In the genomic region with DNA sequence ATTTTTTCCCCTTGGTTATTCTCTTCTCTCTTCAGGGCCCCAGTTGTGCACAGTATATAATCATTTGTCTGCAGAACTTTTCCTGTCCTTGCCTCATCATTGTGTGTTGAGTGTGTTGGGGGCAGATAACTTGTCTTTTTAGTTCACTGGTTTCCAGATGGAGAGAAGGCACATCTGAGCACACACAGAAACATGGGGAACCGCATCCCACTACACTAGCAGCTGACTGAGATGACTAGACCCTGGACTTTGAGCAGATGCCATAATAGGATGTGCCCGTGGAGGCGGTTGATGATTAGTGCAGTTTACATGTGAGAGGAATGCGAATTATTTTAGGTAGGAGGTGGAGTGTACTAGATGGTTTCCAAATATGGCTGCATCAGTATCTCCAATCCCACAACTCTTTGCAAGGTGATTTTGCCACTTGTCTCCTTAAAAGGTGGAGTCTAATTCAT, we compare ENCODE assay signal across 1 cellular context.
TF ChIP-seq lines count a peak whose summit lies in the region.

No MANE protein-coding gene starts in this region.

TF ChIP-seq in HepG2, 621 proteins besides CTCF, POLR2A, EP300 and RAD21 (continued from another document and continues in another):
- TF ChIP-seq REXO4 (CRISPR knock-in tag; IDR thresholded peaks at IDR 0.05; ENCODE audit: borderline replicate concordance) (no peak), ZNF567 (CRISPR knock-in tag; IDR thresholded peaks at IDR 0.05; ENCODE audit: borderline replicate concordance) (no peak), HCFC1 (IDR thresholded peaks at IDR 0.05; ENCODE audit: low read depth, low read length) (no peak), CBX1 (IDR thresholded peaks at IDR 0.05; ENCODE audit: low read depth) (no peak), TGIF2 (CRISPR knock-in tag; IDR thresholded peaks at IDR 0.05) (no peak), SRF (IDR thresholded peaks at IDR 0.05; ENCODE audit: low read depth, low read length) (peak; percentile 92), ZNF569 (CRISPR knock-in tag; IDR thresholded peaks at IDR 0.05; ENCODE audit: borderline replicate concordance) (no peak), FIP1L1 (IDR thresholded peaks at IDR 0.05; ENCODE audit: borderline replicate concordance, insufficient read depth, low read depth, low read length) (no peak), ZFP36 (IDR thresholded peaks at IDR 0.05; ENCODE audit: borderline replicate concordance, low read depth, low read length, partially characterized antibody) (no peak), PAF1 (CRISPR knock-in tag; IDR thresholded peaks at IDR 0.05) (no peak), RBAK (CRISPR knock-in tag; IDR thresholded peaks at IDR 0.05) (no peak), NKX3-1 (CRISPR knock-in tag; IDR thresholded peaks at IDR 0.05) (no peak), FOSL2 (CRISPR knock-in tag; IDR thresholded peaks at IDR 0.05) (peak; percentile 93), IRX3 (CRISPR knock-in tag; IDR thresholded peaks at IDR 0.05; ENCODE audit: borderline replicate concordance, low read depth) (no peak), SETDB1 (CRISPR knock-in tag; IDR thresholded peaks at IDR 0.05; ENCODE audit: borderline replicate concordance) (no peak), SAFB2 (CRISPR knock-in tag; IDR thresholded peaks at IDR 0.05; ENCODE audit: borderline replicate concordance, low read depth) (no peak), KDM3A (CRISPR knock-in tag; IDR thresholded peaks at IDR 0.05; ENCODE audit: low read depth) (no peak), ZZZ3 (CRISPR knock-in tag; IDR thresholded peaks at IDR 0.05; ENCODE audit: borderline replicate concordance) (no peak), HMG20A (CRISPR knock-in tag; IDR thresholded peaks at IDR 0.05; ENCODE audit: borderline replicate concordance) (peak; percentile 59; the same call in 1 of the 2 replicates), ZFP91 (CRISPR knock-in tag; IDR thresholded peaks at IDR 0.05; ENCODE audit: borderline replicate concordance) (no peak), CSRNP2 (CRISPR knock-in tag; conservative IDR thresholded peaks at IDR 0.05; ENCODE audit: low read depth) (no peak), ZNF605 (CRISPR knock-in tag; IDR thresholded peaks at IDR 0.05) (no peak), MTERF4 (CRISPR knock-in tag; IDR thresholded peaks at IDR 0.05) (no peak), IRF9 (CRISPR knock-in tag; IDR thresholded peaks at IDR 0.05; ENCODE audit: borderline replicate concordance) (no peak), ZSCAN5A (CRISPR knock-in tag; IDR thresholded peaks at IDR 0.05; ENCODE audit: borderline replicate concordance) (no peak), ZNF782 (CRISPR knock-in tag; IDR thresholded peaks at IDR 0.05; ENCODE audit: borderline replicate concordance) (no peak), NCOA1 (CRISPR knock-in tag; IDR thresholded peaks at IDR 0.05) (no peak)
- TF ChIP-seq, protein P1, sequence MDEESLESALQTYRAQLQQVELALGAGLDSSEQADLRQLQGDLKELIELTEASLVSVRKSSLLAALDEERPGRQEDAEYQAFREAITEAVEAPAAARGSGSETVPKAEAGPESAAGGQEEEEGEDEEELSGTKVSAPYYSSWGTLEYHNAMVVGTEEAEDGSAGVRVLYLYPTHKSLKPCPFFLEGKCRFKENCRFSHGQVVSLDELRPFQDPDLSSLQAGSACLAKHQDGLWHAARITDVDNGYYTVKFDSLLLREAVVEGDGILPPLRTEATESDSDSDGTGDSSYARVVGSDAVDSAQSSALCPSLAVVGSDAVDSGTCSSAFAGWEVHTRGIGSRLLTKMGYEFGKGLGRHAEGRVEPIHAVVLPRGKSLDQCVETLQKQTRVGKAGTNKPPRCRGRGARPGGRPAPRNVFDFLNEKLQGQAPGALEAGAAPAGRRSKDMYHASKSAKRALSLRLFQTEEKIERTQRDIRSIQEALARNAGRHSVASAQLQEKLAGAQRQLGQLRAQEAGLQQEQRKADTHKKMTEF (CRISPR knock-in tag; IDR thresholded peaks at IDR 0.05) = peak; percentile 49; the same call in 1 of the 2 replicates
- TF ChIP-seq, protein P2, sequence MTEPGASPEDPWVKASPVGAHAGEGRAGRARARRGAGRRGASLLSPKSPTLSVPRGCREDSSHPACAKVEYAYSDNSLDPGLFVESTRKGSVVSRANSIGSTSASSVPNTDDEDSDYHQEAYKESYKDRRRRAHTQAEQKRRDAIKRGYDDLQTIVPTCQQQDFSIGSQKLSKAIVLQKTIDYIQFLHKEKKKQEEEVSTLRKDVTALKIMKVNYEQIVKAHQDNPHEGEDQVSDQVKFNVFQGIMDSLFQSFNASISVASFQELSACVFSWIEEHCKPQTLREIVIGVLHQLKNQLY (CRISPR knock-in tag; IDR thresholded peaks at IDR 0.05) = no peak
- TF ChIP-seq, protein P3, sequence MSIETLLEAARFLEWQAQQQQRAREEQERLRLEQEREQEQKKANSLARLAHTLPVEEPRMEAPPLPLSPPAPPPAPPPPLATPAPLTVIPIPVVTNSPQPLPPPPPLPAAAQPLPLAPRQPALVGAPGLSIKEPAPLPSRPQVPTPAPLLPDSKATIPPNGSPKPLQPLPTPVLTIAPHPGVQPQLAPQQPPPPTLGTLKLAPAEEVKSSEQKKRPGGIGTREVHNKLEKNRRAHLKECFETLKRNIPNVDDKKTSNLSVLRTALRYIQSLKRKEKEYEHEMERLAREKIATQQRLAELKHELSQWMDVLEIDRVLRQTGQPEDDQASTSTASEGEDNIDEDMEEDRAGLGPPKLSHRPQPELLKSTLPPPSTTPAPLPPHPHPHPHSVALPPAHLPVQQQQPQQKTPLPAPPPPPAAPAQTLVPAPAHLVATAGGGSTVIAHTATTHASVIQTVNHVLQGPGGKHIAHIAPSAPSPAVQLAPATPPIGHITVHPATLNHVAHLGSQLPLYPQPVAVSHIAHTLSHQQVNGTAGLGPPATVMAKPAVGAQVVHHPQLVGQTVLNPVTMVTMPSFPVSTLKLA (IDR thresholded peaks at IDR 0.05) = peak; percentile 43; the same call in 1 of the 2 replicates
- TF ChIP-seq, protein P4, sequence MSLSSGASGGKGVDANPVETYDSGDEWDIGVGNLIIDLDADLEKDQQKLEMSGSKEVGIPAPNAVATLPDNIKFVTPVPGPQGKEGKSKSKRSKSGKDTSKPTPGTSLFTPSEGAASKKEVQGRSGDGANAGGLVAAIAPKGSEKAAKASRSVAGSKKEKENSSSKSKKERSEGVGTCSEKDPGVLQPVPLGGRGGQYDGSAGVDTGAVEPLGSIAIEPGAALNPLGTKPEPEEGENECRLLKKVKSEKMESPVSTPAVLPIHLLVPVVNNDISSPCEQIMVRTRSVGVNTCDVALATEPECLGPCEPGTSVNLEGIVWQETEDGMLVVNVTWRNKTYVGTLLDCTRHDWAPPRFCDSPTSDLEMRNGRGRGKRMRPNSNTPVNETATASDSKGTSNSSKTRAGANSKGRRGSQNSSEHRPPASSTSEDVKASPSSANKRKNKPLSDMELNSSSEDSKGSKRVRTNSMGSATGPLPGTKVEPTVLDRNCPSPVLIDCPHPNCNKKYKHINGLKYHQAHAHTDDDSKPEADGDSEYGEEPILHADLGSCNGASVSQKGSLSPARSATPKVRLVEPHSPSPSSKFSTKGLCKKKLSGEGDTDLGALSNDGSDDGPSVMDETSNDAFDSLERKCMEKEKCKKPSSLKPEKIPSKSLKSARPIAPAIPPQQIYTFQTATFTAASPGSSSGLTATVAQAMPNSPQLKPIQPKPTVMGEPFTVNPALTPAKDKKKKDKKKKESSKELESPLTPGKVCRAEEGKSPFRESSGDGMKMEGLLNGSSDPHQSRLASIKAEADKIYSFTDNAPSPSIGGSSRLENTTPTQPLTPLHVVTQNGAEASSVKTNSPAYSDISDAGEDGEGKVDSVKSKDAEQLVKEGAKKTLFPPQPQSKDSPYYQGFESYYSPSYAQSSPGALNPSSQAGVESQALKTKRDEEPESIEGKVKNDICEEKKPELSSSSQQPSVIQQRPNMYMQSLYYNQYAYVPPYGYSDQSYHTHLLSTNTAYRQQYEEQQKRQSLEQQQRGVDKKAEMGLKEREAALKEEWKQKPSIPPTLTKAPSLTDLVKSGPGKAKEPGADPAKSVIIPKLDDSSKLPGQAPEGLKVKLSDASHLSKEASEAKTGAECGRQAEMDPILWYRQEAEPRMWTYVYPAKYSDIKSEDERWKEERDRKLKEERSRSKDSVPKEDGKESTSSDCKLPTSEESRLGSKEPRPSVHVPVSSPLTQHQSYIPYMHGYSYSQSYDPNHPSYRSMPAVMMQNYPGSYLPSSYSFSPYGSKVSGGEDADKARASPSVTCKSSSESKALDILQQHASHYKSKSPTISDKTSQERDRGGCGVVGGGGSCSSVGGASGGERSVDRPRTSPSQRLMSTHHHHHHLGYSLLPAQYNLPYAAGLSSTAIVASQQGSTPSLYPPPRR (CRISPR knock-in tag; IDR thresholded peaks at IDR 0.05; ENCODE audit: borderline replicate concordance) = no peak
- TF ChIP-seq, protein P5, sequence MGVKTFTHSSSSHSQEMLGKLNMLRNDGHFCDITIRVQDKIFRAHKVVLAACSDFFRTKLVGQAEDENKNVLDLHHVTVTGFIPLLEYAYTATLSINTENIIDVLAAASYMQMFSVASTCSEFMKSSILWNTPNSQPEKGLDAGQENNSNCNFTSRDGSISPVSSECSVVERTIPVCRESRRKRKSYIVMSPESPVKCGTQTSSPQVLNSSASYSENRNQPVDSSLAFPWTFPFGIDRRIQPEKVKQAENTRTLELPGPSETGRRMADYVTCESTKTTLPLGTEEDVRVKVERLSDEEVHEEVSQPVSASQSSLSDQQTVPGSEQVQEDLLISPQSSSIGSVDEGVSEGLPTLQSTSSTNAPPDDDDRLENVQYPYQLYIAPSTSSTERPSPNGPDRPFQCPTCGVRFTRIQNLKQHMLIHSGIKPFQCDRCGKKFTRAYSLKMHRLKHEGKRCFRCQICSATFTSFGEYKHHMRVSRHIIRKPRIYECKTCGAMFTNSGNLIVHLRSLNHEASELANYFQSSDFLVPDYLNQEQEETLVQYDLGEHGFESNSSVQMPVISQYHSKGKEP (CRISPR knock-in tag; IDR thresholded peaks at IDR 0.05) = no peak
